In genomic region chr1:207868252-207868768, GRCh38 we compare ENCODE assay signal across 8 cellular contexts. TPM values are rescaled to one million over a fixed set of nuclear protein-coding genes. Genes with fewer than 3 reads are reported as not detected.
A peak's percentile ranks its signal among the peaks of the same experiment; 100 is the strongest.
DNase-seq lines count a peak whose midpoint lies in the region; ATAC-seq, FAIRE-seq and TF ChIP-seq lines count a peak whose summit lies in the region.

No MANE protein-coding gene starts in this region.

- no peak for TF ChIP-seq CTCF in WI38 (IDR thresholded peaks at IDR 0.05; ENCODE audit: low read depth, low read length)

- H3K4me1 ChIP-seq in mucosa of stomach (ENCODE audit: control insufficient read depth, insufficient read depth, low read length): peaks cover 77% of the 10 kb centered on the region

- peaks cover 7% of the 10 kb centered on the region for H3K36me3 ChIP-seq in mucosa of stomach (ENCODE audit: control insufficient read depth, insufficient read depth, low read length)

- no peak for DNase-seq in epithelial cell of prostate (ENCODE audit: low read depth, low spot score)
- peak; percentile 27 for DNase-seq in urothelium cell line (ENCODE audit: low spot score)
- DNase-seq in GM12892 (ENCODE audit: insufficient read length): no peak
- no peak for DNase-seq in dedifferentiated amniotic fluid mesenchymal stem cell (ENCODE audit: extremely low spot score)

- H3K27ac ChIP-seq in epithelial cell of prostate: peak overlapping the region; percentile 82

- no peaks in the 10 kb centered on the region for H3K27me3 ChIP-seq in mucosa of stomach (ENCODE audit: control insufficient read depth, insufficient read depth, low read length)

- no peak for TF ChIP-seq POLR2A in GM12892 (IDR thresholded peaks at IDR 0.05; ENCODE audit: low read depth, low read length)

- FAIRE-seq in urothelium cell line (lab: Jason Lieb, UNC) (no peak), GM12892 (lab: Jason Lieb, UNC) (no peak)

- ATAC-seq in HG02678 (IDR thresholded peaks at IDR 0.05; ENCODE audit: unreplicated experiment): peak; percentile 12

- H3K9me3 ChIP-seq in mucosa of stomach (ENCODE audit: control insufficient read depth, low read length): no peaks in the 10 kb centered on the region

- peak overlapping the region; percentile 96 for H3K9ac ChIP-seq in mucosa of stomach (ENCODE audit: low read length)

- H3K4me3 ChIP-seq in GM08714 (ENCODE audit: low read length) (peak overlapping the region; percentile 74), WI38 (ENCODE audit: low read depth, low read length) (peak overlapping the region; percentile 73), mucosa of stomach (ENCODE audit: low read length) (peak overlapping the region; percentile 87)

RNA-seq across cellular contexts. Expression of gene CD34, which starts 42.6 kb away (rescaled TPM):
- not detected for polyA plus RNA-seq in GM12892 (2012; ENCODE audit: missing spikeins)
